ENCODE assay signal across 8 cellular contexts in the genomic region with DNA sequence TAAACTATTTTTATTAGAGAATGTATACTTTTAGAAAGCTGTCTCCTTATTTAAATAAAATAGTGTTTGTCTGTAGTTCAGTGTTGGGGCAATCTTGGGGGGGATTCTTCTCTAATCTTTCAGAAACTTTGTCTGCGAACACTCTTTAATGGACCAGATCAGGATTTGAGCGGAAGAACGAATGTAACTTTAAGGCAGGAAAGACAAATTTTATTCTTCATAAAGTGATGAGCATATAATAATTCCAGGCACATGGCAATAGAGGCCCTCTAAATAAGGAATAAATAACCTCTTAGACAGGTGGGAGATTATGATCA. TPM values are rescaled to one million over a fixed set of nuclear protein-coding genes. Genes with fewer than 3 reads are reported as not detected.
DNase-seq lines count a peak whose midpoint lies in the region; ATAC-seq, FAIRE-seq and TF ChIP-seq lines count a peak whose summit lies in the region.

No MANE protein-coding gene starts in this region.

- intact Hi-C loops in A673 (cut with micrococcal nuclease; ENCODE audit: unreplicated experiment): loop anchor here (2.0 kb wide), 1 partner anchor 85 kb away; no protein-coding TSS in a partner anchor

- H3K36me3 ChIP-seq in A673 (ENCODE audit: insufficient read depth, low read length, poor library complexity, severe bottlenecking): peaks cover 80% of the 10 kb centered on the region
- H3K36me3 ChIP-seq in HUES6 (ENCODE audit: control insufficient read depth, insufficient read depth, low read length): peaks cover 74% of the 10 kb centered on the region
- peaks cover 13% of the 10 kb centered on the region for H3K36me3 ChIP-seq in bronchial epithelial cell (ENCODE audit: control insufficient read depth, insufficient read depth, low read length)
- peaks cover 62 to 65% of the 10 kb centered on the region in 2 donors for H3K36me3 ChIP-seq in mucosa of rectum (ENCODE audit: control insufficient read depth in 2 of 2, insufficient read depth in 2 of 2, low read length in 2 of 2)

- DNase-seq in A673 (ENCODE audit: low spot score): no peak
- DNase-seq in bronchial epithelial cell (ENCODE audit: low read depth): no peak
- DNase-seq in T-helper 17 cell: no peak
- DNase-seq in DMS153 treated with DMSO at 0.1 percent for 48 hours (lab: John Stamatoyannopoulos, UW; ENCODE audit: unreplicated experiment): no peak
- no peak for DNase-seq in SW 1271 (lab: John Stamatoyannopoulos, UW)

- H3K9me3 ChIP-seq in A673 (ENCODE audit: low read depth, low read length, poor library complexity, severe bottlenecking) (no peaks in the 10 kb centered on the region), HUES6 (ENCODE audit: control insufficient read depth, insufficient read depth, low read depth, low read length) (no peaks in the 10 kb centered on the region), mucosa of rectum (ENCODE audit: control insufficient read depth in 2 of 2, low read length in 2 of 2) (peaks cover 0 to 2% of the 10 kb centered on the region in 2 donors), T-helper 17 cell (ENCODE audit: control insufficient read depth, low read length, poor library complexity, severe bottlenecking) (no peaks in the 10 kb centered on the region)

- H3K9ac ChIP-seq in HUES6 (ENCODE audit: low read length) (peak overlapping the region; percentile 90), mucosa of rectum (ENCODE audit: low read depth in 1 of 2, low read length in 2 of 2) (peak overlapping the region; percentile 98 to 100)

- H3K4me3 ChIP-seq in A673 (ENCODE audit: low read depth, low read length, poor library complexity, severe bottlenecking) (peak overlapping the region; percentile 85), HUES6 (ENCODE audit: low read depth, low read length) (peak overlapping the region; percentile 95), bronchial epithelial cell (ENCODE audit: low read depth, low read length) (peak overlapping the region; percentile 50), mucosa of rectum (ENCODE audit: low read length in 2 of 2) (peak overlapping the region; percentile 97 to 100)

- FAIRE-seq in bronchial epithelial cell (lab: Jason Lieb, UNC): no peak

- H3K27ac Mint-ChIP-seq in T-helper 17 cell: no peak overlapping the region

- H3K27me3 ChIP-seq in A673 (replicated peaks; ENCODE audit: insufficient read depth, low read depth, low read length, poor library complexity) (no peaks in the 10 kb centered on the region), HUES6 (ENCODE audit: control insufficient read depth, insufficient read depth, low read length) (no peaks in the 10 kb centered on the region), bronchial epithelial cell (ENCODE audit: control insufficient read depth, insufficient read depth, low read length) (no peaks in the 10 kb centered on the region), mucosa of rectum (ENCODE audit: control insufficient read depth in 2 of 2, insufficient read depth in 2 of 2, low read length in 2 of 2) (no peaks in the 10 kb centered on the region)

- H3K4me1 ChIP-seq in A673 (ENCODE audit: insufficient read depth, low read length, poor library complexity, severe bottlenecking) (peaks cover 34% of the 10 kb centered on the region), HUES6 (ENCODE audit: control insufficient read depth, insufficient read depth, low read length) (peaks cover 12% of the 10 kb centered on the region; the same call in 1 of the 2 replicates), mucosa of rectum (ENCODE audit: control insufficient read depth in 2 of 2, insufficient read depth in 2 of 2, low read length in 2 of 2) (peaks cover 30 to 39% of the 10 kb centered on the region in 2 donors)

- H3K4me3 Mint-ChIP-seq in T-helper 17 cell: no peak overlapping the region

- H3K4me1 Mint-ChIP-seq in T-helper 17 cell: peaks cover 61% of the 10 kb centered on the region

- H3K27me3 Mint-ChIP-seq in T-helper 17 cell: no peaks in the 10 kb centered on the region

- TF ChIP-seq CTCF in A673 (conservative IDR thresholded peaks at IDR 0.05; ENCODE audit: low read depth, low read length): no peak
- TF ChIP-seq CTCF in bronchial epithelial cell (IDR thresholded peaks at IDR 0.05; ENCODE audit: insufficient read depth, low read length, severe bottlenecking): no peak

- H3K27ac ChIP-seq in A673 (ENCODE audit: low read depth, low read length, poor library complexity, severe bottlenecking) (peak overlapping the region; percentile 9), HUES6 (ENCODE audit: low read depth, low read length) (no peak overlapping the region), mucosa of rectum (ENCODE audit: low read depth in 2 of 2, low read length in 2 of 2) (peak overlapping the region; percentile 100)

- CTCF ChIA-PET in A673 (lab: Charles Lee): interaction anchor here (0.5 to 0.7 kb wide), 2 partner anchors 188 to 253 kb away, joined by 3 to 4 read pairs; no protein-coding TSS in a partner anchor

- peaks cover 29% of the 10 kb centered on the region for H3K36me3 Mint-ChIP-seq in T-helper 17 cell (ENCODE audit: low read depth)

- BruUV-seq in A673 (replicated peaks; lab: Mats Ljungman, UMichigan): no TSS peak

- POLR2A ChIA-PET in A673 (lab: Charles Lee; ENCODE audit: low non-redundant PET): interaction anchor here (0.6 to 4.1 kb wide), 8 partner anchors 11 to 732 kb away, joined by 3 to 17 read pairs (median 6); no protein-coding TSS in a partner anchor

- ATAC-seq in HG03342 (IDR thresholded peaks at IDR 0.05; ENCODE audit: unreplicated experiment) (no peak), T-helper 17 cell (no peak)

RNA-seq across cellular contexts. Expression of a gene that starts 4.7 kb away (rescaled TPM):
- total RNA-seq in A673 (2021) (4,586 and 4,701 TPM in 2 replicates), bronchial epithelial cell (11,095 and 16,401 TPM in 2 replicates), T-helper 17 cell (over 10,000 TPM; 25,853 to 29,025 TPM)

RNA-seq across cellular contexts. Expression of a gene that starts 21.3 kb away (rescaled TPM):
- total RNA-seq in A673 (2021) (90.6 and 95.7 TPM in 2 replicates), bronchial epithelial cell (49.5 and 64.5 TPM in 2 replicates), T-helper 17 cell (10 to 100 TPM; 56.6 to 61.7 TPM)

RNA-seq across cellular contexts. Expression of a gene that starts 54.6 kb away (rescaled TPM):
- 92.1 and 123 TPM in 2 replicates for total RNA-seq in A673 (2021)
- total RNA-seq in bronchial epithelial cell: 22.5 and 35.0 TPM in 2 replicates
- 100 to 1,000 TPM; 123 to 187 TPM for total RNA-seq in T-helper 17 cell
